4 cellular contexts compared by ENCODE assay signal in the genomic region with DNA sequence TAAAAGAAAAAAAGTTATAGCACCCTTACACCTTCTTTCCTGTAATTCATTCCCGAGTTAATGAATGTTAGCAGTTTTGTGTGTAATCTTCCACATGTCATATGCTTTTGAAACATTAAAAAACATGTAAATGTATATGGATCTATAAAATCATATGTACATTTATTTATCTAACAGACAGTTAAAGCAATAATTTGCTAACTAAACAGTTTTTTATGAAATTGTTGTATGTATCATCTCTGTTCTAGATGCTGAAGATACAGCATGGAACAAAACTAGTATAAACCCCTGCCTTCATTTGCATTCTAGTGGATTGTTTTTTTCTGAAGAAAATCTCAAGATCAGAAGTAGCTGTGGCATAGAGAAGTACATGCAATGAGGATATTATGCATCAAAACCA.
TF ChIP-seq lines count a peak whose summit lies in the region.

No MANE protein-coding gene starts in this region.

TF ChIP-seq in HepG2, 621 proteins besides CTCF, POLR2A, EP300 and RAD21:
- TF ChIP-seq, protein P1, sequence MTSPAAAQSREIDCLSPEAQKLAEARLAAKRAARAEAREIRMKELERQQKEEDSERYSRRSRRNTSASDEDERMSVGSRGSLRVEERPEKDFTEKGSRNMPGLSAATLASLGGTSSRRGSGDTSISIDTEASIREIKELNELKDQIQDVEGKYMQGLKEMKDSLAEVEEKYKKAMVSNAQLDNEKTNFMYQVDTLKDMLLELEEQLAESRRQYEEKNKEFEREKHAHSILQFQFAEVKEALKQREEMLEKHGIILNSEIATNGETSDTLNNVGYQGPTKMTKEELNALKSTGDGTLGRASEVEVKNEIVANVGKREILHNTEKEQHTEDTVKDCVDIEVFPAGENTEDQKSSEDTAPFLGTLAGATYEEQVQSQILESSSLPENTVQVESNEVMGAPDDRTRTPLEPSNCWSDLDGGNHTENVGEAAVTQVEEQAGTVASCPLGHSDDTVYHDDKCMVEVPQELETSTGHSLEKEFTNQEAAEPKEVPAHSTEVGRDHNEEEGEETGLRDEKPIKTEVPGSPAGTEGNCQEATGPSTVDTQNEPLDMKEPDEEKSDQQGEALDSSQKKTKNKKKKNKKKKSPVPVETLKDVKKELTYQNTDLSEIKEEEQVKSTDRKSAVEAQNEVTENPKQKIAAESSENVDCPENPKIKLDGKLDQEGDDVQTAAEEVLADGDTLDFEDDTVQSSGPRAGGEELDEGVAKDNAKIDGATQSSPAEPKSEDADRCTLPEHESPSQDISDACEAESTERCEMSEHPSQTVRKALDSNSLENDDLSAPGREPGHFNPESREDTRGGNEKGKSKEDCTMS (CRISPR knock-in tag; conservative IDR thresholded peaks at IDR 0.05): no peak
- TF ChIP-seq SNRNP70 (IDR thresholded peaks at IDR 0.05; ENCODE audit: low read depth, low read length): no peak
- no peak for TF ChIP-seq ZNF543 (CRISPR knock-in tag; IDR thresholded peaks at IDR 0.05)
- TF ChIP-seq NFKB2 (CRISPR knock-in tag; IDR thresholded peaks at IDR 0.05; ENCODE audit: borderline replicate concordance): no peak
- TF ChIP-seq DR1 (CRISPR knock-in tag; IDR thresholded peaks at IDR 0.05): no peak
- TF ChIP-seq ZNF83 (CRISPR knock-in tag; IDR thresholded peaks at IDR 0.05; ENCODE audit: borderline replicate concordance): no peak
- TF ChIP-seq MAFF (IDR thresholded peaks at IDR 0.05; ENCODE audit: low read depth, low read length): peak; percentile 18; the same call in 1 of the 2 replicates
- TF ChIP-seq MAFK (conservative IDR thresholded peaks at IDR 0.05 in 1 of 2, IDR thresholded peaks at IDR 0.05 in 1 of 2; ENCODE audit: low read length in 2 of 2): peak; percentile 6 to 57; a peak in 2 of 4 replicates
- no peak for TF ChIP-seq ZNF839 (CRISPR knock-in tag; IDR thresholded peaks at IDR 0.05; ENCODE audit: borderline replicate concordance)
- no peak for TF ChIP-seq ZNF124 (CRISPR knock-in tag; IDR thresholded peaks at IDR 0.05)
- no peak for TF ChIP-seq ARNT (IDR thresholded peaks at IDR 0.05)
- TF ChIP-seq, protein P2, sequence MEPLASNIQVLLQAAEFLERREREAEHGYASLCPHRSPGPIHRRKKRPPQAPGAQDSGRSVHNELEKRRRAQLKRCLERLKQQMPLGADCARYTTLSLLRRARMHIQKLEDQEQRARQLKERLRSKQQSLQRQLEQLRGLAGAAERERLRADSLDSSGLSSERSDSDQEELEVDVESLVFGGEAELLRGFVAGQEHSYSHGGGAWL (CRISPR knock-in tag; IDR thresholded peaks at IDR 0.05): no peak

TF ChIP-seq in A549, 52 proteins besides CTCF, POLR2A, EP300 and RAD21:
- TF ChIP-seq MAFK (IDR thresholded peaks at IDR 0.05; ENCODE audit: partially characterized antibody): peak; percentile 64
- TF ChIP-seq ZC3H11A (IDR thresholded peaks at IDR 0.05): no peak

TF ChIP-seq in IMR-90, 13 proteins besides CTCF, POLR2A, EP300 and RAD21:
- TF ChIP-seq MXI1 (IDR thresholded peaks at IDR 0.05; ENCODE audit: borderline replicate concordance, low read depth, low read length) (no peak), MAFK (IDR thresholded peaks at IDR 0.05; ENCODE audit: low read depth, low read length) (peak; percentile 38; the same call in 1 of the 2 replicates)

TF ChIP-seq in K562, 482 proteins besides CTCF, POLR2A, EP300 and RAD21:
- TF ChIP-seq GTF2F1 (IDR thresholded peaks at IDR 0.05; ENCODE audit: low read depth, low read length) (no peak), NRF1 (conservative IDR thresholded peaks at IDR 0.05 in 1 of 2, IDR thresholded peaks at IDR 0.05 in 1 of 2) (no peak), ZNF316 (IDR thresholded peaks at IDR 0.05) (peak; percentile 72), JUN (IDR thresholded peaks at IDR 0.05; ENCODE audit: borderline replicate concordance, low read depth, low read length) (no peak), JUN (CRISPR knock-in tag; IDR thresholded peaks at IDR 0.05; ENCODE audit: borderline replicate concordance) (no peak), MAFF (IDR thresholded peaks at IDR 0.05; ENCODE audit: low read length) (0 out of 2 replicates have a peak, but pooled peaks have one; percentile 36), MAFG (tag; conservative IDR thresholded peaks at IDR 0.05) (peak; percentile 41), C11orf30 (IDR thresholded peaks at IDR 0.05; ENCODE audit: low read depth) (peak; percentile 46), GATA2 (CRISPR knock-in tag; IDR thresholded peaks at IDR 0.05) (no peak), DDX20 (tag; IDR thresholded peaks at IDR 0.05; ENCODE audit: low read depth) (no peak)
- TF ChIP-seq, protein P3, sequence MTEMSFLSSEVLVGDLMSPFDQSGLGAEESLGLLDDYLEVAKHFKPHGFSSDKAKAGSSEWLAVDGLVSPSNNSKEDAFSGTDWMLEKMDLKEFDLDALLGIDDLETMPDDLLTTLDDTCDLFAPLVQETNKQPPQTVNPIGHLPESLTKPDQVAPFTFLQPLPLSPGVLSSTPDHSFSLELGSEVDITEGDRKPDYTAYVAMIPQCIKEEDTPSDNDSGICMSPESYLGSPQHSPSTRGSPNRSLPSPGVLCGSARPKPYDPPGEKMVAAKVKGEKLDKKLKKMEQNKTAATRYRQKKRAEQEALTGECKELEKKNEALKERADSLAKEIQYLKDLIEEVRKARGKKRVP (CRISPR knock-in tag; IDR thresholded peaks at IDR 0.05): no peak
- TF ChIP-seq, protein P4, sequence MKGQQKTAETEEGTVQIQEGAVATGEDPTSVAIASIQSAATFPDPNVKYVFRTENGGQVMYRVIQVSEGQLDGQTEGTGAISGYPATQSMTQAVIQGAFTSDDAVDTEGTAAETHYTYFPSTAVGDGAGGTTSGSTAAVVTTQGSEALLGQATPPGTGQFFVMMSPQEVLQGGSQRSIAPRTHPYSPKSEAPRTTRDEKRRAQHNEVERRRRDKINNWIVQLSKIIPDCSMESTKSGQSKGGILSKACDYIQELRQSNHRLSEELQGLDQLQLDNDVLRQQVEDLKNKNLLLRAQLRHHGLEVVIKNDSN (CRISPR knock-in tag; IDR thresholded peaks at IDR 0.05): no peak
- TF ChIP-seq, protein P5, sequence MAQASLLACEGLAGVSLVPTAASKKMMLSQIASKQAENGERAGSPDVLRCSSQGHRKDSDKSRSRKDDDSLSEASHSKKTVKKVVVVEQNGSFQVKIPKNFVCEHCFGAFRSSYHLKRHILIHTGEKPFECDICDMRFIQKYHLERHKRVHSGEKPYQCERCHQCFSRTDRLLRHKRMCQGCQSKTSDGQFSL (CRISPR knock-in tag; IDR thresholded peaks at IDR 0.05): no peak
- TF ChIP-seq, protein P5 (tag; IDR thresholded peaks at IDR 0.05): no peak
- TF ChIP-seq, protein P6, sequence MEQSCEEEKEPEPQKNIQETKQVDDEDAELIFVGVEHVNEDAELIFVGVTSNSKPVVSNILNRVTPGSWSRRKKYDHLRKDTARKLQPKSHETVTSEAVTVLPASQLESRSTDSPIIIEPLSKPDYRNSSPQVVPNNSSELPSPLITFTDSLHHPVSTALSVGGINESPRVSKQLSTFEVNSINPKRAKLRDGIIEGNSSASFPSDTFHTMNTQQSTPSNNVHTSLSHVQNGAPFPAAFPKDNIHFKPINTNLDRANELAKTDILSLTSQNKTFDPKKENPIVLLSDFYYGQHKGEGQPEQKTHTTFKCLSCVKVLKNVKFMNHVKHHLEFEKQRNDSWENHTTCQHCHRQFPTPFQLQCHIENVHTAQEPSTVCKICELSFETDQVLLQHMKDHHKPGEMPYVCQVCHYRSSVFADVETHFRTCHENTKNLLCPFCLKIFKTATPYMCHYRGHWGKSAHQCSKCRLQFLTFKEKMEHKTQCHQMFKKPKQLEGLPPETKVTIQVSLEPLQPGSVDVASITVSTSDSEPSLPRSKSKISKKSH (CRISPR knock-in tag; IDR thresholded peaks at IDR 0.05): no peak
